ENCODE assay signal across 8 cellular contexts in the genomic region with DNA sequence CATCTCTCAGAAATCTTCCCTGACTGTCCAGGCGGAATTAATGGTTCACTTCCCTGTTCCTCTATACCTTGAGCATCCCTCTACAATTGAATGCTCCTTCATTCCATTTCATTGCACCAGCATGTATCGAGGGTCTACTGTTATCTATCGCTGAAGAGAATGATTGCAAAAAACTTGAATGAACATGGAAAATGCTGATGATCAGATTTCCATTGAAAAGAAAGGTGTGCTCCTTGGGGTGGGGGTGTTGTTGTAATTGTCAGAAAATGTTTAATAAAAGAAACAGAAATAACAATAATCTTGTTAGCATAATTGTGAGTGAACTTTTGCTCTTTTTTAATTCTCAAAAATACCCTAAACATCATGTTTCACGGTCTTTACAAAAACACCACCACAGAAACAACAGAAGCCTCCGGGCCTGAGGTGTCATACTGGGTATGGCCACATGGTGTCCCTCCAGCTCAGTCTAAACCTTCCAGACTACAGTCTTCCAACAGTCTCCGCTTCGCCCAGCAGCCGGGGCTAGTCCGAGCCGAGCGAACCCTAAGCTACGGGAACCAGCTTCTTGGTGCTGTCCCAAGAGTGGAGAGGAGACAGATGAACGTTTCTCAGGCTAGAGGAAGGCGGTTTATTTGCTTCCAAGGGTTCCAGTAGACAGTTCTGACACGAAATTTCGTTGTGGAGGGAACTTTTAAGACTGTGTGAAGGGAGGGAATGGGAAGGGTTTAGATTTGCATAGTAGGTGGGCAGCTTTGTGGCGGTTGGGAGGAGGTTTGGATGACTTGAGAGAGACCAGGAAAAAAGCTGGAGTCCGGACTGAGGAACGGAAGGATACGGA.
DNase-seq lines count a peak whose midpoint lies in the region; ATAC-seq and TF ChIP-seq lines count a peak whose summit lies in the region.

No MANE protein-coding gene starts in this region.

- CTCF ChIA-PET in activated CD4-positive, alpha-beta T cell treated with anti-CD3 and anti-CD28 coated beads, Interleukin-2, amount 10 ng/mL, durations not matched to agents 7 days and 5 days (lab: Charles Lee): interaction anchor here (0.5 to 2.3 kb wide), 16 partner anchors 8 to 213 kb away, joined by 3 to 12 read pairs (median 4); no protein-coding TSS in a partner anchor

- DNase-seq in AG09319 (ENCODE audit: extremely low read depth, low read depth) (peak; percentile 81), NCI-H446 (lab: John Stamatoyannopoulos, UW) (peak; percentile 93 to 95), left lung (peak; percentile 90)
- DNase-seq in activated CD4-positive, alpha-beta T cell treated with anti-CD3 and anti-CD28 coated beads, Interleukin-2, amount 10 ng/mL, durations not matched to agents 7 days and 5 days: peak; percentile 81
- peak; percentile 82 for DNase-seq in stimulated activated CD4-positive, alpha-beta T cell treated with anti-CD3 and anti-CD28 coated beads, Interleukin-2, amount 100 ng/mL, for 48 hours

- H3K4me3 Mint-ChIP-seq in activated CD4-positive, alpha-beta T cell treated with anti-CD3 and anti-CD28 coated beads, Interleukin-2, amount 10 ng/mL, durations not matched to agents 7 days and 5 days: peak overlapping the region; percentile 73
- H3K4me3 Mint-ChIP-seq in dendritic cell treated with granulocyte-macrophage colony-stimulating factor and Interleukin-4, amounts not matched to agents 40 ng/mL and 50 ng/mL, for 4 days: peak overlapping the region; percentile 60

- H3K4me1 ChIP-seq in left lung: peaks cover 4 to 25% of the 10 kb centered on the region in 2 donors

- POLR2A ChIA-PET in activated CD4-positive, alpha-beta T cell treated with anti-CD3 and anti-CD28 coated beads, Interleukin-2, amount 10 ng/mL, durations not matched to agents 7 days and 5 days (lab: Charles Lee): interaction anchor here (0.9 kb wide), 1 partner anchor 125 kb away, joined by 3 read pairs; the partner anchor contains the start of gene EIF4G2

- no peaks in the 10 kb centered on the region for H3K9me3 Mint-ChIP-seq in activated CD4-positive, alpha-beta T cell treated with anti-CD3 and anti-CD28 coated beads, Interleukin-2, amount 10 ng/mL, durations not matched to agents 7 days and 5 days
- no peaks in the 10 kb centered on the region for H3K9me3 Mint-ChIP-seq in dendritic cell treated with granulocyte-macrophage colony-stimulating factor and Interleukin-4, amounts not matched to agents 40 ng/mL and 50 ng/mL, for 4 days

- peak; percentile 93 for ATAC-seq in GM18907 (IDR thresholded peaks at IDR 0.05; ENCODE audit: unreplicated experiment)
- ATAC-seq in HG03354 (IDR thresholded peaks at IDR 0.05; ENCODE audit: poor library complexity, severe bottlenecking, unreplicated experiment): peak; percentile 83
- peak; percentile 90 for ATAC-seq in left lung

- no peaks in the 10 kb centered on the region for H3K36me3 Mint-ChIP-seq in activated CD4-positive, alpha-beta T cell treated with anti-CD3 and anti-CD28 coated beads, Interleukin-2, amount 10 ng/mL, durations not matched to agents 7 days and 5 days (ENCODE audit: low read depth)
- H3K36me3 Mint-ChIP-seq in dendritic cell treated with granulocyte-macrophage colony-stimulating factor and Interleukin-4, amounts not matched to agents 40 ng/mL and 50 ng/mL, for 4 days (ENCODE audit: low read depth): peaks cover 9% of the 10 kb centered on the region

- TF ChIP-seq CTCF in AG09319 (IDR thresholded peaks at IDR 0.05; ENCODE audit: low read depth, low read length): peak; percentile 98
- peak; percentile 95 to 97 for TF ChIP-seq CTCF in left lung (IDR thresholded peaks at IDR 0.05)

- H3K27me3 ChIP-seq in left lung: peaks cover 0 to 41% of the 10 kb centered on the region in 2 donors

- H3K27ac Mint-ChIP-seq in activated CD4-positive, alpha-beta T cell treated with anti-CD3 and anti-CD28 coated beads, Interleukin-2, amount 10 ng/mL, durations not matched to agents 7 days and 5 days: peak overlapping the region; percentile 6
- H3K27ac Mint-ChIP-seq in dendritic cell treated with granulocyte-macrophage colony-stimulating factor and Interleukin-4, amounts not matched to agents 40 ng/mL and 50 ng/mL, for 4 days: peak overlapping the region; percentile 72

- H3K36me3 ChIP-seq in left lung: no peaks in the 10 kb centered on the region

- peak overlapping the region; percentile 72 to 79 for H3K27ac ChIP-seq in left lung

- H3K27me3 Mint-ChIP-seq in activated CD4-positive, alpha-beta T cell treated with anti-CD3 and anti-CD28 coated beads, Interleukin-2, amount 10 ng/mL, durations not matched to agents 7 days and 5 days: peaks cover 53% of the 10 kb centered on the region
- peaks cover 22% of the 10 kb centered on the region for H3K27me3 Mint-ChIP-seq in dendritic cell treated with granulocyte-macrophage colony-stimulating factor and Interleukin-4, amounts not matched to agents 40 ng/mL and 50 ng/mL, for 4 days

- H3K4me3 ChIP-seq in left lung: peak overlapping the region; percentile 16 to 34

- peaks cover 22% of the 10 kb centered on the region for H3K4me1 Mint-ChIP-seq in activated CD4-positive, alpha-beta T cell treated with anti-CD3 and anti-CD28 coated beads, Interleukin-2, amount 10 ng/mL, durations not matched to agents 7 days and 5 days
- H3K4me1 Mint-ChIP-seq in dendritic cell treated with granulocyte-macrophage colony-stimulating factor and Interleukin-4, amounts not matched to agents 40 ng/mL and 50 ng/mL, for 4 days (ENCODE audit: low read depth): peaks cover 62% of the 10 kb centered on the region

- no peaks in the 10 kb centered on the region for H3K9me3 ChIP-seq in left lung

- intact Hi-C loops in dendritic cell treated with granulocyte-macrophage colony-stimulating factor and Interleukin-4, amounts not matched to agents 40 ng/mL and 50 ng/mL, for 4 days (cut with micrococcal nuclease): loop anchor here (1.0 to 5.0 kb wide), 6 partner anchors 44 to 853 kb away; no protein-coding TSS in a partner anchor
- intact Hi-C loops in left lung (cut with DNase I): loop anchor here in 1 of 2 donors (5.0 to 10.0 kb wide), 2 partner anchors 59 to 89 kb away; no protein-coding TSS in a partner anchor

Comparison
In these comparisons a context has a peak if more than half of its experiments do, and no peak if none do; other contexts are left out.
1. Peak in every context shown above with its lines: DNase-seq, ATAC-seq, H3K4me3 ChIP-seq and H3K27ac ChIP-seq.